Comparison of ENCODE assay signal across 28 cellular contexts in genomic region chr6:1291381-1291780, GRCh38. TPM values are rescaled to one million over a fixed set of nuclear protein-coding genes. Genes with fewer than 3 reads are reported as not detected.
"Had no signal": no experiment of that assay in that cellular context is flagged by ENCODE, and none has a peak within 500 bp of the region (broad histone marks: within the 10 kb centered on the region; RNA-seq: fewer than 3 reads in every experiment).

No MANE protein-coding gene starts in this region.

- FAIRE-seq: colon, endothelial cell of umbilical vein, islet of Langerhans, keratinocyte had no signal

- DNase-seq: dermis blood vessel endothelial cell; dorsolateral prefrontal cortex; effector CD4-positive, alpha-beta T cell; effector memory CD4-positive, alpha-beta T cell; esophagus squamous epithelium; foreskin fibroblast; foreskin melanocyte; gastrocnemius medialis; glutamatergic neuron; head of caudate nucleus; heart right ventricle; hippocampal formation; left cardiac atrium; left lung; left ventricle myocardium superior; lower lobe of right lung; mesenchymal stem cell; mucosa of descending colon; naive B cell had no signal

- ATAC-seq: gastrocnemius medialis, heart right ventricle, left cardiac atrium, left lung, left ventricle myocardium superior, lower lobe of right lung, mucosa of descending colon had no signal

- H3K36me3 ChIP-seq: esophagus squamous epithelium, gastrocnemius medialis, heart right ventricle, left lung, lower lobe of right lung had no signal

- H3K4me3 ChIP-seq: coronary artery, dorsolateral prefrontal cortex, esophagus squamous epithelium, gastrocnemius medialis, heart right ventricle, left lung, lower lobe of right lung, mucosa of descending colon had no signal

- H3K9me3 ChIP-seq: esophagus squamous epithelium, gastrocnemius medialis, left lung, lower lobe of right lung, mucosa of descending colon had no signal

- H3K27ac ChIP-seq: coronary artery, dorsolateral prefrontal cortex, gastrocnemius medialis, heart right ventricle, left lung had no signal

- H3K4me1 ChIP-seq: gastrocnemius medialis had no signal

RNA-seq across cellular contexts. Expression of gene FOXQ1, which starts 20.5 kb away (rescaled TPM):
- total RNA-seq: dermis blood vessel endothelial cell, endothelial cell of umbilical vein, glomerular endothelial cell, heart right ventricle, left cardiac atrium, left ventricle myocardium superior, lung microvascular endothelial cell, mesenteric fat pad, myocyte had no signal
- polyA plus RNA-seq: endothelial cell of umbilical vein, heart right ventricle had no signal
